Comparison of ENCODE assay signal across 15 cellular contexts in the genomic region with DNA sequence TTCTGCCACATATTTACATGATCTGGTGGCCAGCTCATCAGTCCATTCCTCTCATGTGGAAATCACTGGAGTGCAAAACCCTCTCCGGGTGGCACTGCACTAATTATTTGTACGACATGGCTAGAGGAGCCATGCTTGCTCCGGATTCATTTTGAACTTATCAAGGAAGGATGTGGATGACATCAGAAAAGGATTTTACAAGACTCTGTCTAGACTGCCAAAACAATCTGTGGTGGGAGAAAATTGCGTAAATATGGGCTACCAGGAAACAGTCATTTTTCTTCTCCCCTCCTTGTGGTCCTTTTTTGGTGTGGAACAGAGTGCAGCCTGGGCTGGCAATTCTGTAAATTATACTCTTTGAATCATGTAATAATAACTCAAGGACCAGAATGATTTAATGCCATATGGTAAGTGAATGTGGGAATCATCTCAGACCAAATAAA.
DNase-seq lines count a peak whose midpoint lies in the region; ATAC-seq, FAIRE-seq and TF ChIP-seq lines count a peak whose summit lies in the region.
"Had no signal": no experiment of that assay in that cellular context is flagged by ENCODE, and none has a peak within 500 bp of the region (broad histone marks: within the 10 kb centered on the region; RNA-seq: fewer than 3 reads in every experiment).

No MANE protein-coding gene starts in this region.

- DNase-seq in AG08395 (ENCODE audit: low spot score) (peak; percentile 69), HK-2 (ENCODE audit: unreplicated experiment) (peak; percentile 2), astrocyte of the hippocampus (ENCODE audit: low read depth, low spot score) (peak; percentile 72), kidney tubule cell (ENCODE audit: low spot score) (peak; percentile 81), urothelium cell line (ENCODE audit: low spot score) (no peak), GM10266 (ENCODE audit: extremely low spot score) (no peak), hypothalamus (lab: John Stamatoyannopoulos, UW) (no peak)
- DNase-seq: activated CD4-positive, alpha-beta T cell treated with anti-CD3 and anti-CD28 coated beads, Interleukin-2, amount 50 U/mL, for 48 hours; aorta; DMS 273 treated with DMSO at 0.1 percent for 48 hours; NCI-H2029 treated with DMSO at 0.1 percent for 48 hours; NCI-H82; stimulated activated naive CD8-positive, alpha-beta T cell treated with anti-CD3 and anti-CD28 coated beads, Interleukin-15, Interleukin-2, amounts not matched to agents 100 U/mL and 50 U/mL, for 24 hours had no signal

- no peak for FAIRE-seq in urothelium cell line (lab: Jason Lieb, UNC)

- no peak for TF ChIP-seq CTCF in GM10266 (IDR thresholded peaks at IDR 0.05; ENCODE audit: control insufficient read depth, insufficient read depth, low read depth, missing control alignments)

- no peak for ATAC-seq in GM21390 (IDR thresholded peaks at IDR 0.05; ENCODE audit: unreplicated experiment)
- ATAC-seq: activated T-helper 17 cell treated with anti-CD3 and anti-CD28 coated beads, Interleukin-2, amount 50 U/mL, for 72 hours; stimulated activated naive CD8-positive, alpha-beta T cell treated with anti-CD3 and anti-CD28 coated beads, Interleukin-15, Interleukin-2, amounts not matched to agents 100 U/mL and 50 U/mL, for 24 hours had no signal

Comparison
In these comparisons a context has a peak if more than half of its experiments do, and no peak if none do; other contexts are left out.
1. DNase-seq: peak in AG08395 (single experiment), HK-2 (single experiment), astrocyte of the hippocampus (single experiment) and kidney tubule cell (single experiment); none in urothelium cell line (single experiment), GM10266 (single experiment) and hypothalamus (0 of 51).